Comparison of ENCODE assay signal across 29 cellular contexts in the genomic region with DNA sequence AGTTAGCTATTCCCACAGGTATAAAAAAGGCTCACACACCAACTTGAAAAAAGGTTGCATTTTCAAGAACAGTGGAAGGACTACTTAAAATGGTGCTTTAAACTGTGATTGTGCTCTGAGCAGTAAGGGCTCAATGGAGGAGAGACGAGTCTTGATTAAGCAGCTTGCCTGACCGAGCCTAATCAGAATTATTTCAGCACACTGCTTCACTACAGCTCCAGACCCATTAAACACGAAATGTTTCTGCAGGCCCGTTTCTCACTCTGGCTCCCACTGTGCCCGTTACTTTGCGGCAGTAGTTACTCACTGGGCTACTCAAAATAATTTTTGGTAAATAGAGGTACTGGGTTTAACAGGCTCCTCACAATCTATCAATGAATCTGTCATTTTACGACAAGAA.
"Had no signal": no experiment of that assay in that cellular context is flagged by ENCODE, and none has a peak within 500 bp of the region (broad histone marks: within the 10 kb centered on the region; RNA-seq: fewer than 3 reads in every experiment).

No MANE protein-coding gene starts in this region.

- H3K27me3 Mint-ChIP-seq: naive thymus-derived CD8-positive, alpha-beta T cell; stimulated activated naive CD8-positive, alpha-beta T cell treated with anti-CD3 and anti-CD28 coated beads, Interleukin-15, amount 100 ng/mL, for 72 hours had no signal

- ATAC-seq: left colon; left lung; lower lobe of right lung; naive thymus-derived CD8-positive, alpha-beta T cell; pancreas; right lobe of liver; stimulated activated memory B cell treated with anti-CD40 and anti-IgM and Interleukin-4, amounts not matched to agents 10 μg/mL and 1 μg/mL and 100 μg/mL, for 72 hours; stimulated activated naive CD8-positive, alpha-beta T cell treated with anti-CD3 and anti-CD28 coated beads, Interleukin-15, amount 100 ng/mL, for 72 hours had no signal

- H3K4me3 Mint-ChIP-seq: immature natural killer cell; naive thymus-derived CD8-positive, alpha-beta T cell; nephron; stimulated activated memory B cell treated with anti-CD40 and anti-IgM and Interleukin-4, amounts not matched to agents 10 μg/mL and 1 μg/mL and 100 μg/mL, for 72 hours; stimulated activated naive CD8-positive, alpha-beta T cell treated with anti-CD3 and anti-CD28 coated beads, Interleukin-15, amount 100 ng/mL, for 72 hours had no signal

- H3K27ac Mint-ChIP-seq: immature natural killer cell; naive thymus-derived CD8-positive, alpha-beta T cell; nephron; stimulated activated memory B cell treated with anti-CD40 and anti-IgM and Interleukin-4, amounts not matched to agents 10 μg/mL and 1 μg/mL and 100 μg/mL, for 72 hours; stimulated activated naive CD8-positive, alpha-beta T cell treated with anti-CD3 and anti-CD28 coated beads, Interleukin-15, amount 100 ng/mL, for 72 hours had no signal

- H3K4me2 ChIP-seq: smooth muscle cell had no signal

- DNase-seq: hypothalamus; immature natural killer cell; kidney; left colon; left lung; lower lobe of right lung; mammary epithelial cell; mesenchymal stem cell; naive thymus-derived CD8-positive, alpha-beta T cell; nucleus accumbens; pancreas; posterior cingulate gyrus; right lobe of liver; stimulated activated CD4-positive, alpha-beta T cell treated with anti-CD3 and anti-CD28 coated beads, Interleukin-1b, Interleukin-23, amount 100 ng/mL, for 48 hours; stimulated activated CD4-positive, alpha-beta T cell treated with anti-CD3 and anti-CD28 coated beads, Interleukin-2, amount 100 ng/mL, for 48 hours; stimulated activated CD4-positive, alpha-beta T cell treated with anti-CD3 and anti-CD28 coated beads, Interleukin-4, amount 100 ng/mL, for 4 hours; stimulated activated CD8-positive, alpha-beta memory T cell treated with anti-CD3 and anti-CD28 coated beads, Interleukin-4, amount 100 ng/mL, for 48 hours; stimulated activated naive CD4-positive, alpha-beta T cell treated with Interleukin-2 at 50 U/mL for 16 hours; stimulated activated naive CD8-positive, alpha-beta T cell treated with anti-CD3 and anti-CD28 coated beads, Interleukin-15, amount 100 ng/mL, for 72 hours; testis; thyroid gland; transverse colon; upper lobe of left lung had no signal

- H3K27me3 ChIP-seq: left lung, pancreas, right atrium auricular region, right lobe of liver, testis, thyroid gland, transverse colon, upper lobe of left lung, vagina had no signal

- H3K4me1 Mint-ChIP-seq: immature natural killer cell had no signal

- H3K9me3 Mint-ChIP-seq: naive thymus-derived CD8-positive, alpha-beta T cell; nephron; stimulated activated memory B cell treated with anti-CD40 and anti-IgM and Interleukin-4, amounts not matched to agents 10 μg/mL and 1 μg/mL and 100 μg/mL, for 72 hours; stimulated activated naive CD8-positive, alpha-beta T cell treated with anti-CD3 and anti-CD28 coated beads, Interleukin-15, amount 100 ng/mL, for 72 hours had no signal

- H3K36me3 ChIP-seq: left lung, lower lobe of right lung, pancreas, prostate gland, right atrium auricular region, right lobe of liver, thyroid gland, transverse colon, upper lobe of left lung, vagina had no signal

- H3K27ac ChIP-seq: left lung, lower lobe of right lung, pancreas, prostate gland, right atrium auricular region, right lobe of liver, testis, thyroid gland, transverse colon, upper lobe of left lung, vagina had no signal

- H3K9me3 ChIP-seq: left lung, lower lobe of right lung, pancreas, prostate gland, right atrium auricular region, right lobe of liver, testis, thyroid gland, transverse colon, upper lobe of left lung, vagina had no signal

- H3K36me3 Mint-ChIP-seq: immature natural killer cell; stimulated activated memory B cell treated with anti-CD40 and anti-IgM and Interleukin-4, amounts not matched to agents 10 μg/mL and 1 μg/mL and 100 μg/mL, for 72 hours had no signal

- H3K4me3 ChIP-seq: left lung, lower lobe of right lung, pancreas, prostate gland, right atrium auricular region, right lobe of liver, smooth muscle cell, testis, thyroid gland, transverse colon, upper lobe of left lung, vagina had no signal

- H3K4me1 ChIP-seq: left lung, lower lobe of right lung, prostate gland, right atrium auricular region, right lobe of liver, testis, transverse colon, upper lobe of left lung, vagina had no signal
